25 cellular contexts compared by ENCODE assay signal in the genomic region with DNA sequence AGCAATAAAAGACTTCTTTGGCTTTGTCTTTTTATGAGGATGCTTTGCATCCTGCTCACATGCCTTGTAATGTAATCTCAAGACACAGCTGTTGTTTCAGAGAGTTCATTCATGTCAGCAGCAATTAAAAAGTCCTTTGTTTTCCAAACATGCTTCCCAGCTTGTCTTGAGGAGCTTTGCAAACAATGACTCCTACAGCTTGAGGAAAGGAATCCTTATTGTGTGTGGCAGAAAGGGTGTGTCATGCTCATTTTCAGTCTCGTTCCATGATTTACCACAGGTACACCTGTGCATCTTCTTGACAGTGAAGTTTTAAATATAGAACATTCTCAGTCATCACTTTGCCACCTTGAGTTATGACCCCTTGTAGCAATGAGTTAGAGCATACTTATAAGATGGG.
"Had no signal": no experiment of that assay in that cellular context is flagged by ENCODE, and none has a peak within 500 bp of the region (broad histone marks: within the 10 kb centered on the region; RNA-seq: fewer than 3 reads in every experiment).

No MANE protein-coding gene starts in this region.

- H3K9me3 ChIP-seq: prostate gland, right lobe of liver had no signal

- H3K27me3 Mint-ChIP-seq: activated CD4-positive, alpha-beta memory T cell treated with anti-CD3 and anti-CD28 coated beads, Interleukin-2, amount 10 ng/mL, durations not matched to agents 7 days and 5 days; activated CD4-positive, alpha-beta T cell treated with anti-CD3 and anti-CD28 coated beads for 36 hours; activated naive CD8-positive, alpha-beta T cell treated with anti-CD3 and anti-CD28 coated beads for 36 hours; brain; central memory CD8-positive, alpha-beta T cell had no signal

- H3K4me2 ChIP-seq: smooth muscle cell had no signal

- H3K4me3 ChIP-seq: coronary artery, prostate gland, right lobe of liver, smooth muscle cell had no signal

- FAIRE-seq: kidney had no signal

- H3K4me3 Mint-ChIP-seq: activated CD4-positive, alpha-beta memory T cell treated with anti-CD3 and anti-CD28 coated beads, Interleukin-2, amount 10 ng/mL, durations not matched to agents 7 days and 5 days; activated CD4-positive, alpha-beta T cell treated with anti-CD3 and anti-CD28 coated beads for 36 hours; activated naive CD8-positive, alpha-beta T cell treated with anti-CD3 and anti-CD28 coated beads for 36 hours; activated T-cell treated with anti-CD3 and anti-CD28 coated beads, Interleukin-2, amount 50 U/mL, for 4 hours; brain; central memory CD8-positive, alpha-beta T cell; nephron had no signal

- H3K36me3 Mint-ChIP-seq: activated naive CD8-positive, alpha-beta T cell treated with anti-CD3 and anti-CD28 coated beads for 36 hours; brain had no signal

- H3K27ac Mint-ChIP-seq: activated CD4-positive, alpha-beta memory T cell treated with anti-CD3 and anti-CD28 coated beads, Interleukin-2, amount 10 ng/mL, durations not matched to agents 7 days and 5 days; activated CD4-positive, alpha-beta T cell treated with anti-CD3 and anti-CD28 coated beads for 36 hours; activated naive CD8-positive, alpha-beta T cell treated with anti-CD3 and anti-CD28 coated beads for 36 hours; brain had no signal

- ATAC-seq: activated CD4-positive, alpha-beta T cell treated with anti-CD3 and anti-CD28 coated beads for 36 hours; activated T-cell treated with anti-CD3 and anti-CD28 coated beads, Interleukin-2, amount 50 U/mL, for 4 hours; left ventricle myocardium superior; right lobe of liver had no signal

- DNase-seq: activated CD4-positive, alpha-beta memory T cell treated with anti-CD3 and anti-CD28 coated beads, Interleukin-2, amount 10 ng/mL, durations not matched to agents 7 days and 5 days; activated CD4-positive, alpha-beta T cell treated with anti-CD3 and anti-CD28 coated beads for 36 hours; activated gamma-delta T cell treated with Interleukin-2 at 50 U/mL for 16 hours; activated naive CD8-positive, alpha-beta T cell treated with anti-CD3 and anti-CD28 coated beads for 36 hours; activated T-cell treated with anti-CD3 and anti-CD28 coated beads, Interleukin-2, amount 50 U/mL, for 4 hours; amygdala; effector CD4-positive, alpha-beta T cell; erythroblast; kidney; left ventricle myocardium superior; mesenchymal stem cell; occipital lobe; right lobe of liver; stimulated activated CD4-positive, alpha-beta T cell treated with anti-CD3 and anti-CD28 coated beads, Interleukin-4, amount 100 ng/mL, for 4 hours; stimulated activated CD8-positive, alpha-beta memory T cell treated with anti-CD3 and anti-CD28 coated beads, Interleukin-4, amount 100 ng/mL, for 48 hours; stimulated activated naive CD4-positive, alpha-beta T cell treated with Interleukin-2 at 50 U/mL for 16 hours; substantia nigra; T-helper 2 cell; trophoblast cell had no signal

- H3K4me1 Mint-ChIP-seq: activated CD4-positive, alpha-beta memory T cell treated with anti-CD3 and anti-CD28 coated beads, Interleukin-2, amount 10 ng/mL, durations not matched to agents 7 days and 5 days; activated CD4-positive, alpha-beta T cell treated with anti-CD3 and anti-CD28 coated beads for 36 hours; activated naive CD8-positive, alpha-beta T cell treated with anti-CD3 and anti-CD28 coated beads for 36 hours; central memory CD8-positive, alpha-beta T cell had no signal

- H3K36me3 ChIP-seq: prostate gland, right lobe of liver had no signal

- H3K4me1 ChIP-seq: prostate gland, right lobe of liver had no signal

- H3K27me3 ChIP-seq: right lobe of liver had no signal

- H3K27ac ChIP-seq: coronary artery, prostate gland, right lobe of liver had no signal

- H3K9me3 Mint-ChIP-seq: activated CD4-positive, alpha-beta memory T cell treated with anti-CD3 and anti-CD28 coated beads, Interleukin-2, amount 10 ng/mL, durations not matched to agents 7 days and 5 days; activated naive CD8-positive, alpha-beta T cell treated with anti-CD3 and anti-CD28 coated beads for 36 hours; activated T-cell treated with anti-CD3 and anti-CD28 coated beads, Interleukin-2, amount 50 U/mL, for 4 hours; brain; nephron had no signal
